1 cellular context compared by ENCODE assay signal in the genomic region with DNA sequence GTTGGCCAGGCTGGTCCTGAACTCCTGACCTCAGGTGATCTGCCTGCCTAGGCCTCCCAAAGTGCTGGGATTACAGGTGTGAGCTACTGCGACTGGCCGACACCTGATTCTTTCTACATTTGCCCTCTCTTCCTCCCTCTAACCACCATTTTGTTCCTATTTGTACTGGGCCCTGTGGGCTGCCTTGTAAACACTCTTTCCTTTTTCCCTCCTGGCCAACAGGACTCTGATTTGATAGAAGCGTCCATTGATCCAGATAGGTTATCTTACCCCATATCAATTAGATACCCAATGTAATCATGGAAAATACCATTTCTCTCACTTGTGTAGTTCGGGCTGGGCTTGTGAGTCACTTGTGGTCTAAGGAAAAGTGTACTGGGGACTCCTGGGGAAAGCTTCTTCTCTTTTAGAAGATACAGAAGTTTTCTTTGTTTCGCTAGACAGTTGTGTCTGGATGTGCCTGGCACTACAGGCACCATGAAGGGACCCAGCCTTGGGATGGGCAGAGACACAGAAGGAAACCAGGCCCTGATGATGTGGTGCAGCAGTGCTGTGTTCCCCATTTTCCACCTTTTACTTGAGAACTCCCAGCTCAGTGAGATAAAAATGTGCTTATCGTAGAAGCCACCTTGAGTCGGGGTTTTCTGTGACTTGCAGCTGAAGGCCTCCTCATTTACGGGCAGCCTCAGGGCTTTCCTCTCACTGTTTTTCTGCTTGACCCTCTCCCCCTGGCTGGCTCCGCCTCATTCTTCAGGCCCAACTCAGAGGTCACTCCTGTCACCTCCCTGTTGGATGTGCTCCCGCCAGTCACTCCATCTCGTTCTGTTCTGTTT.
TF ChIP-seq lines count a peak whose summit lies in the region.

No MANE protein-coding gene starts in this region.

TF ChIP-seq in WTC11, 78 proteins besides CTCF, POLR2A, EP300 and RAD21 (continued from another document):
- TF ChIP-seq TEAD1 (CRISPR knock-in tag; IDR thresholded peaks at IDR 0.05), result no peak
- no peak for TF ChIP-seq CBFB (CRISPR knock-in tag; IDR thresholded peaks at IDR 0.05; ENCODE audit: low read depth)
- no peak for TF ChIP-seq TP53 (CRISPR knock-in tag; IDR thresholded peaks at IDR 0.05)
- TF ChIP-seq, protein P1, sequence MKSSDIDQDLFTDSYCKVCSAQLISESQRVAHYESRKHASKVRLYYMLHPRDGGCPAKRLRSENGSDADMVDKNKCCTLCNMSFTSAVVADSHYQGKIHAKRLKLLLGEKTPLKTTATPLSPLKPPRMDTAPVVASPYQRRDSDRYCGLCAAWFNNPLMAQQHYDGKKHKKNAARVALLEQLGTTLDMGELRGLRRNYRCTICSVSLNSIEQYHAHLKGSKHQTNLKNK (CRISPR knock-in tag; IDR thresholded peaks at IDR 0.05), result no peak
- TF ChIP-seq, protein P2, sequence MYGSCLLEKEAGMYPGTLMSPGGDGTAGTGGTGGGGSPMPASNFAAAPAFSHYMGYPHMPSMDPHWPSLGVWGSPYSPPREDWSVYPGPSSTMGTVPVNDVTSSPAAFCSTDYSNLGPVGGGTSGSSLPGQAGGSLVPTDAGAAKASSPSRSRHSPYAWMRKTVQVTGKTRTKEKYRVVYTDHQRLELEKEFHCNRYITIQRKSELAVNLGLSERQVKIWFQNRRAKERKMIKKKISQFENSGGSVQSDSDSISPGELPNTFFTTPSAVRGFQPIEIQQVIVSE (CRISPR knock-in tag; IDR thresholded peaks at IDR 0.05; ENCODE audit: borderline replicate concordance), result no peak
- TF ChIP-seq, protein P3, sequence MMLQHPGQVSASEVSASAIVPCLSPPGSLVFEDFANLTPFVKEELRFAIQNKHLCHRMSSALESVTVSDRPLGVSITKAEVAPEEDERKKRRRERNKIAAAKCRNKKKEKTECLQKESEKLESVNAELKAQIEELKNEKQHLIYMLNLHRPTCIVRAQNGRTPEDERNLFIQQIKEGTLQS (CRISPR knock-in tag; conservative IDR thresholded peaks at IDR 0.05), result no peak
- TF ChIP-seq, protein P4, sequence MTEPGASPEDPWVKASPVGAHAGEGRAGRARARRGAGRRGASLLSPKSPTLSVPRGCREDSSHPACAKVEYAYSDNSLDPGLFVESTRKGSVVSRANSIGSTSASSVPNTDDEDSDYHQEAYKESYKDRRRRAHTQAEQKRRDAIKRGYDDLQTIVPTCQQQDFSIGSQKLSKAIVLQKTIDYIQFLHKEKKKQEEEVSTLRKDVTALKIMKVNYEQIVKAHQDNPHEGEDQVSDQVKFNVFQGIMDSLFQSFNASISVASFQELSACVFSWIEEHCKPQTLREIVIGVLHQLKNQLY (CRISPR knock-in tag; IDR thresholded peaks at IDR 0.05), result no peak
